In genomic region chr4:16897351-16897750, GRCh38 we compare ENCODE assay signal across 12 cellular contexts. TPM values are rescaled to one million over a fixed set of nuclear protein-coding genes. Genes with fewer than 3 reads are reported as not detected.
DNase-seq lines count a peak whose midpoint lies in the region; FAIRE-seq and TF ChIP-seq lines count a peak whose summit lies in the region.
"Had no signal": no experiment of that assay in that cellular context is flagged by ENCODE, and none has a peak within 500 bp of the region (broad histone marks: within the 10 kb centered on the region; RNA-seq: fewer than 3 reads in every experiment).

No MANE protein-coding gene starts in this region.

- no peak for FAIRE-seq in astrocyte (lab: Jason Lieb, UNC)

- no peaks in the 10 kb centered on the region for H3K27me3 ChIP-seq in astrocyte (ENCODE audit: insufficient read depth, low read length)

- H3K27ac ChIP-seq in astrocyte (ENCODE audit: low read depth, low read length) (peak overlapping the region; percentile 39), OCI-LY7 (ENCODE audit: low read depth, low read length, poor library complexity, severe bottlenecking) (no peak overlapping the region)

- POLR2A ChIA-PET in OCI-LY7 (lab: Charles Lee), result interaction anchor here (0.7 kb wide), 1 partner anchor 106 kb away, joined by 3 read pairs; no protein-coding TSS in a partner anchor

- H3K9me3 Mint-ChIP-seq in astrocyte (ENCODE audit: unreplicated experiment), result no peaks in the 10 kb centered on the region

- peaks cover 27% of the 10 kb centered on the region for H3K79me2 ChIP-seq in astrocyte (ENCODE audit: insufficient read depth, low read length)
- H3K79me2 ChIP-seq in OCI-LY7 (ENCODE audit: insufficient read depth, low read depth, low read length), result no peaks in the 10 kb centered on the region

- H3K4me2 ChIP-seq in astrocyte (ENCODE audit: low read length) (peak overlapping the region; percentile 94), OCI-LY7 (ENCODE audit: low read length) (no peak overlapping the region)

- peak overlapping the region; percentile 91 for H3K4me3 Mint-ChIP-seq in astrocyte (ENCODE audit: unreplicated experiment)

- CTCF ChIA-PET in OCI-LY7 (lab: Charles Lee; ENCODE audit: unreplicated experiment), result no interaction called here

- no peaks in the 10 kb centered on the region for H3K36me3 ChIP-seq in astrocyte (ENCODE audit: insufficient read depth, low read length)
- no peaks in the 10 kb centered on the region for H3K36me3 ChIP-seq in OCI-LY7 (ENCODE audit: insufficient read depth, low read length)

- H3K36me3 Mint-ChIP-seq in astrocyte (ENCODE audit: low read depth, unreplicated experiment), result no peaks in the 10 kb centered on the region

- peak overlapping the region; percentile 59 for H3K4me3 ChIP-seq in astrocyte (ENCODE audit: insufficient read depth, low read depth, low read length)
- H3K4me3 ChIP-seq in iPS-18c (ENCODE audit: insufficient read depth, low read depth, low read length), result peak overlapping the region; percentile 42
- no peak overlapping the region for H3K4me3 ChIP-seq in OCI-LY7 (ENCODE audit: low read depth, low read length, poor library complexity, severe bottlenecking)

- intact Hi-C loops in OCI-LY7 (cut with micrococcal nuclease; ENCODE audit: unreplicated experiment), result no loop called here

- H3K4me1 ChIP-seq in astrocyte (ENCODE audit: insufficient read depth, low read length), result peaks cover 21% of the 10 kb centered on the region
- no peaks in the 10 kb centered on the region for H3K4me1 ChIP-seq in OCI-LY7 (ENCODE audit: insufficient read depth, low read length, poor library complexity, severe bottlenecking)

- H2AFZ ChIP-seq in astrocyte (ENCODE audit: low read depth, low read length), result peak overlapping the region; percentile 36
- H2AFZ ChIP-seq in OCI-LY7 (ENCODE audit: low read length), result no peak overlapping the region

- H4K20me1 ChIP-seq in astrocyte (ENCODE audit: insufficient read depth, low read length) (no peaks in the 10 kb centered on the region), OCI-LY7 (ENCODE audit: insufficient read depth, low read length) (no peaks in the 10 kb centered on the region)

- TF ChIP-seq CTCF in astrocyte (IDR thresholded peaks at IDR 0.05; ENCODE audit: insufficient read depth, low read depth, low read length) (no peak), OCI-LY7 (conservative IDR thresholded peaks at IDR 0.05; ENCODE audit: low read length) (no peak)

- H3K9ac ChIP-seq in astrocyte (ENCODE audit: low read length), result peak overlapping the region; percentile 71

- BruUV-seq in OCI-LY7 (replicated peaks; lab: Mats Ljungman, UMichigan), result no TSS peak

- peaks cover 38% of the 10 kb centered on the region for H3K4me1 Mint-ChIP-seq in astrocyte (ENCODE audit: low read depth, unreplicated experiment)

- H3K27me3 Mint-ChIP-seq in astrocyte (ENCODE audit: low read depth, unreplicated experiment), result no peaks in the 10 kb centered on the region

- peak overlapping the region; percentile 35 for H3K27ac Mint-ChIP-seq in astrocyte (ENCODE audit: unreplicated experiment)

- DNase-seq in EL, result peak; percentile 29
- DNase-seq in astrocyte (ENCODE audit: low read depth), result no peak
- DNase-seq in retina, result peak; percentile 39
- no peak for DNase-seq in NCI-H2107 (lab: John Stamatoyannopoulos, UW)
- no peak for DNase-seq in OCI-LY7 (ENCODE audit: low spot score)
- no peak for DNase-seq in DMS53 (lab: John Stamatoyannopoulos, UW)
- DNase-seq in NOMO-1 (lab: John Stamatoyannopoulos, UW; ENCODE audit: unreplicated experiment in 2 of 2), result no peak
- DNase-seq: activated gamma-delta T cell treated with Interleukin-2 at 50 U/mL for 16 hours, NCI-H446, T-helper 9 cell had no signal

- no peaks in the 10 kb centered on the region for H3K9me2 ChIP-seq in OCI-LY7 (ENCODE audit: insufficient read depth, low read length)

- H3K9me3 ChIP-seq in astrocyte (ENCODE audit: insufficient read depth, low read depth, low read length) (no peaks in the 10 kb centered on the region), iPS-18c (ENCODE audit: control insufficient read depth, insufficient read depth, low read length) (no peaks in the 10 kb centered on the region), OCI-LY7 (ENCODE audit: low read length) (no peaks in the 10 kb centered on the region)

RNA-seq across cellular contexts. Expression of gene LDB2, which starts 1.1 kb away (rescaled TPM):
- total RNA-seq in astrocyte (4.9 and 9.4 TPM in 2 replicates), OCI-LY7 (2022) (not detected in 2 replicates)
- not detected in 2 replicates for total RNA-seq in OCI-LY7 (2014; rRNA removed; shearing (Covaris generic))
- total RNA-seq: HT-29 had no signal

Comparison
In these comparisons a context has a peak if more than half of its experiments do, and no peak if none do; other contexts are left out.
1. DNase-seq: peak in EL (single experiment) and retina (single experiment); none in astrocyte (single experiment), NCI-H2107 (single experiment), OCI-LY7 (single experiment), DMS53 (single experiment) and NOMO-1 (0 of 2).